8 cellular contexts compared by ENCODE assay signal in genomic region chr15:74950078-74951000, GRCh38. TPM values are rescaled to one million over a fixed set of nuclear protein-coding genes. Genes with fewer than 3 reads are reported as not detected.
DNase-seq lines count a peak whose midpoint lies in the region; ATAC-seq and TF ChIP-seq lines count a peak whose summit lies in the region.

No MANE protein-coding gene starts in this region.

- H2AFZ ChIP-seq in OCI-LY1 (ENCODE audit: low read length) = no peak overlapping the region

- H3K9me2 ChIP-seq in OCI-LY1 (ENCODE audit: low read depth, low read length) = no peaks in the 10 kb centered on the region

- peak; percentile 99 for ATAC-seq in CD8-positive, alpha-beta T cell
- ATAC-seq in natural killer cell = peak; percentile 88 to 99 (median 97)
- ATAC-seq in HG03196 (IDR thresholded peaks at IDR 0.05; ENCODE audit: unreplicated experiment) = no peak

- peak; percentile 94 for TF ChIP-seq CTCF in CD8-positive, alpha-beta T cell (IDR thresholded peaks at IDR 0.05)
- TF ChIP-seq CTCF in OCI-LY1 (IDR thresholded peaks at IDR 0.05; ENCODE audit: low read length) = peak; percentile 99
- TF ChIP-seq CTCF in natural killer cell (IDR thresholded peaks at IDR 0.05) = peak; percentile 91

- no peaks in the 10 kb centered on the region for H3K36me3 ChIP-seq in CD8-positive, alpha-beta T cell (ENCODE audit: insufficient read depth, low read length)
- H3K36me3 ChIP-seq in OCI-LY1 (ENCODE audit: insufficient read depth, low read length) = no peaks in the 10 kb centered on the region

- H3K27me3 Mint-ChIP-seq in CD8-positive, alpha-beta T cell (ENCODE audit: low read depth) = no peaks in the 10 kb centered on the region
- H3K27me3 Mint-ChIP-seq in natural killer cell (ENCODE audit: low read depth in 2 of 2) = peaks cover 0 to 4% of the 10 kb centered on the region in 2 donors

- no peak overlapping the region for H3K27ac ChIP-seq in CD8-positive, alpha-beta T cell (ENCODE audit: low read depth, low read length)
- no peak overlapping the region for H3K27ac ChIP-seq in OCI-LY1 (ENCODE audit: low read depth, low read length, poor library complexity, severe bottlenecking)

- no peak overlapping the region for H3K4me3 ChIP-seq in CD8-positive, alpha-beta T cell (ENCODE audit: low read depth, low read length)
- H3K4me3 ChIP-seq in OCI-LY1 (ENCODE audit: low read depth, low read length, poor library complexity, severe bottlenecking) = no peak overlapping the region

- H3K4me3 Mint-ChIP-seq in CD8-positive, alpha-beta T cell = no peak overlapping the region
- H3K4me3 Mint-ChIP-seq in natural killer cell = no peak overlapping the region

- H3K9me3 ChIP-seq in CD8-positive, alpha-beta T cell (ENCODE audit: low read length) = no peaks in the 10 kb centered on the region
- no peaks in the 10 kb centered on the region for H3K9me3 ChIP-seq in OCI-LY1 (ENCODE audit: low read length)

- no peak for TF ChIP-seq POLR2A in erythroblast (IDR thresholded peaks at IDR 0.05; ENCODE audit: low read length)

- CTCF ChIA-PET in CD8-positive, alpha-beta T cell (lab: Charles Lee) = interaction anchor here (0.7 to 7.2 kb wide), 36 partner anchors 8 to 493 kb away, joined by 3 to 103 read pairs (median 4); partner anchors contain the start of genes COX5A, FAM219B and SCAMP5

- H3K79me2 ChIP-seq in OCI-LY1 (ENCODE audit: insufficient read depth, low read length) = no peaks in the 10 kb centered on the region

- H3K4me1 ChIP-seq in CD8-positive, alpha-beta T cell (ENCODE audit: insufficient read depth, low read length) = no peaks in the 10 kb centered on the region
- H3K4me1 ChIP-seq in OCI-LY1 (ENCODE audit: insufficient read depth, low read length, severe bottlenecking) = peaks cover 16% of the 10 kb centered on the region

- POLR2A ChIA-PET in CD8-positive, alpha-beta T cell (lab: Charles Lee) = interaction anchor here (0.6 to 1.4 kb wide), 3 partner anchors 146 to 157 kb away, joined by 3 to 4 read pairs (median 3); no protein-coding TSS in a partner anchor

- H3K36me3 Mint-ChIP-seq in CD8-positive, alpha-beta T cell = no peaks in the 10 kb centered on the region
- H3K36me3 Mint-ChIP-seq in natural killer cell = no peaks in the 10 kb centered on the region

- intact Hi-C loops in CD8-positive, alpha-beta T cell (cut with DNase I, micrococcal nuclease) = loop anchor here (1.0 to 10.0 kb wide), 12 partner anchors 44 to 894 kb away; partner anchors contain the start of genes ARID3B (in 1 of the 2), FAM219B (in 1 of the 2), UBE2Q2 (in 1 of the 2) and ULK3 (in 1 of the 2)
- intact Hi-C loops in natural killer cell (cut with micrococcal nuclease) = loop anchor here (1.0 to 5.0 kb wide), 4 partner anchors 150 to 578 kb away; no protein-coding TSS in a partner anchor

- H3K27ac Mint-ChIP-seq in CD8-positive, alpha-beta T cell = no peak overlapping the region
- no peak overlapping the region for H3K27ac Mint-ChIP-seq in natural killer cell

- no peaks in the 10 kb centered on the region for H3K27me3 ChIP-seq in CD8-positive, alpha-beta T cell (ENCODE audit: insufficient read depth, low read length)
- H3K27me3 ChIP-seq in OCI-LY1 (ENCODE audit: insufficient read depth, low read length) = no peaks in the 10 kb centered on the region

- peak; percentile 65 to 84 (median 69) for DNase-seq in CD8-positive, alpha-beta T cell
- DNase-seq in HPDE6-E6E7 (ENCODE audit: extremely low spot score) (peak; percentile 62), erythroblast (lab: John Stamatoyannopoulos, UW) (peak; percentile 75 to 90), natural killer cell (peak; percentile 69)
- DNase-seq in activated CD8-positive, alpha-beta memory T cell treated with anti-CD3 and anti-CD28 coated beads, Interleukin-2, amount 50 U/mL, for 4 hours = peak; percentile 79
- DNase-seq in stimulated activated naive CD4-positive, alpha-beta T cell treated with Interleukin-2 at 50 U/mL for 16 hours (lab: John Stamatoyannopoulos, UW) = peak; percentile 60

- H4K20me1 ChIP-seq in OCI-LY1 (ENCODE audit: insufficient read depth, low read length) = no peaks in the 10 kb centered on the region

- H3K4me1 Mint-ChIP-seq in CD8-positive, alpha-beta T cell (ENCODE audit: low read depth) = peaks cover 6% of the 10 kb centered on the region
- H3K4me1 Mint-ChIP-seq in natural killer cell = peaks cover 0 to 4% of the 10 kb centered on the region in 2 donors

- H3K4me2 ChIP-seq in OCI-LY1 (ENCODE audit: low read length) = no peak overlapping the region

- no peak overlapping the region for H3K9ac ChIP-seq in OCI-LY1 (ENCODE audit: low read length)

- no peaks in the 10 kb centered on the region for H3F3A ChIP-seq in OCI-LY1 (ENCODE audit: insufficient read depth, low read length)

- no peaks in the 10 kb centered on the region for H3K9me3 Mint-ChIP-seq in CD8-positive, alpha-beta T cell
- no peaks in the 10 kb centered on the region for H3K9me3 Mint-ChIP-seq in natural killer cell

RNA-seq across cellular contexts. Expression of gene RPP25, which starts 6.2 kb away (rescaled TPM):
- under 1 TPM; 0.22 to 0.28 TPM for total RNA-seq in CD8-positive, alpha-beta T cell
- total RNA-seq in natural killer cell = under 1 TPM; 0.21 to 0.84 (median 0.50) TPM

RNA-seq across cellular contexts. Expression of gene COX5A, which starts 12.5 kb away (rescaled TPM):
- 10 to 100 TPM; 40.0 to 42.6 TPM for total RNA-seq in CD8-positive, alpha-beta T cell
- total RNA-seq in natural killer cell = 10 to 100 TPM; 69.7 to 90.0 (median 76.9) TPM

RNA-seq across cellular contexts. Expression of gene FAM219B, which starts 43.7 kb away (rescaled TPM):
- 10 to 100 TPM; 18.6 to 22.1 TPM for total RNA-seq in CD8-positive, alpha-beta T cell
- 100 to 1,000 TPM in 1 of 3 donors, 10 to 100 TPM in 2; 63.5 to 107 (median 69.0) TPM for total RNA-seq in natural killer cell

RNA-seq across cellular contexts. Expression of gene SCAMP5, which starts 45.0 kb away (rescaled TPM):
- total RNA-seq in CD8-positive, alpha-beta T cell = under 1 TPM; 0.71 to 0.72 TPM
- 1 to 10 TPM in 1 of 3 donors, under 1 TPM in 2; 0.09 to 2.7 (median 0.54) TPM for total RNA-seq in natural killer cell
